Comparison of ENCODE assay signal across 9 cellular contexts in the genomic region with DNA sequence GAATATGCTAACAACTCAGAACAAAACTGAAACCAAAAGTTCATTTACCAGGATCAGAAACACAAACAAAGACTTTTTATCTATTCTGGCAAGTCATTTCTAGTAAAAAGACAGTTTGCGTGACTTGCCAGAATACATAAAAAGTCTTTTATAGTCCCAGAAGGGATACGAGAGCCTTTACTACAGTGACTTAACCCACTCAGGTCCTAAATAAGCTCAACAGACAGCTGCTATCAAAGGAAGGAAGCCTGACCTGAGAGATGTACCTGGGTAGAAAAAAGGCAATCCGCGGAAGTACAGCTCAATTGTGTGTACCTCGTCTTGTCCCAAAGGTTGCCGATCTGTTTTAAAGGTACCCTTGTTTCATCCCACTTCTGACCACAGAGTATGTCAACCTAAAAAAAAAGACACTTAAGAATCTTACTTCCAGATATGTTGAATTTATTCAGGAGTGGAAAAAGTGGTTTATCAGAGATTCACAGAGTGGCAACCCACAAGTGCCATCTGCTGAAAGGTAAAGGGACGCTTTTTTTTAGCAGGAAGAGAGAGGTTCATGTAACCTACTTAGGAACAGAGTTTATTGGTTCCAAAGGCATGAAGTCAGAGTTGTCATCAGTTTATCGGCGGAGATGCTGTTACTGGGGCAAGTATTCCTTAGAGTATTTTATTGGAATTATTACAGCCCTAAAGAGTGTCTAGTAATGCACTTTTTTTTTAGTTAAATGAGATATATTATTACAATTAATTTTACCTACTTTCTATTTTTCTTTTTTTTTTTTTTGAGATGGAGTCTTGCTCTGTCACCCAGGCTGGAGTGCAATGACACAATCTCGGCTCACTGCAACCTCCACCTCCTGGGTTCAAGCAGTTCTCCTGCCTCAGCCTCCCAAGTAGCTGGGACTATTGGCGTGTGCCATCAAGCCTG.
DNase-seq lines count a peak whose midpoint lies in the region; ATAC-seq and TF ChIP-seq lines count a peak whose summit lies in the region.
"Had no signal": no experiment of that assay in that cellular context is flagged by ENCODE, and none has a peak within 500 bp of the region (broad histone marks: within the 10 kb centered on the region; RNA-seq: fewer than 3 reads in every experiment).

No MANE protein-coding gene starts in this region.

- DNase-seq in GM06990 (ENCODE audit: extremely low read depth, insufficient read length) (peak; percentile 28), SK-MEL-5 (ENCODE audit: low read depth, low spot score) (peak; percentile 75), lower lobe of right lung (no peak), osteocyte (ENCODE audit: extremely low spot score, unreplicated experiment) (no peak), NCI-H187 (lab: John Stamatoyannopoulos, UW) (no peak), EL (no peak), NOMO-1 (lab: John Stamatoyannopoulos, UW; ENCODE audit: unreplicated experiment in 2 of 2) (no peak)

- ATAC-seq in GM21619 (IDR thresholded peaks at IDR 0.05; ENCODE audit: unreplicated experiment) = peak; percentile 53
- no peak for ATAC-seq in lower lobe of right lung
- ATAC-seq: HCT116 had no signal

- H3K27me3 ChIP-seq in GM06990 (replicated peaks; ENCODE audit: control insufficient read depth, insufficient read depth, low read length) (no peaks in the 10 kb centered on the region), lower lobe of right lung (ENCODE audit: low read depth) (no peaks in the 10 kb centered on the region)

- no peaks in the 10 kb centered on the region for H3K9me3 ChIP-seq in lower lobe of right lung

- peaks cover 1% of the 10 kb centered on the region for H3K4me1 Mint-ChIP-seq in osteocyte (ENCODE audit: unreplicated experiment)

- H3K36me3 ChIP-seq in GM06990 (ENCODE audit: control insufficient read depth, insufficient read depth, low read length) (no peaks in the 10 kb centered on the region), lower lobe of right lung (no peaks in the 10 kb centered on the region)

- H3K4me3 Mint-ChIP-seq in osteocyte (ENCODE audit: unreplicated experiment) = no peak overlapping the region

- TF ChIP-seq CTCF in GM06990 (IDR thresholded peaks at IDR 0.05; ENCODE audit: insufficient read depth, low read length, poor library complexity, severe bottlenecking) = no peak
- TF ChIP-seq CTCF in lower lobe of right lung (IDR thresholded peaks at IDR 0.05) = no peak
- no peak for TF ChIP-seq CTCF in osteocyte (IDR thresholded peaks at IDR 0.05)

- H3K27ac Mint-ChIP-seq in osteocyte (ENCODE audit: unreplicated experiment) = no peak overlapping the region

- in situ Hi-C loops in SK-MEL-5 (cut with HindIII; ENCODE audit: low pct_unique_long_range_greater_than_20kb, low sequenced_read_pairs) = no loop called here

- intact Hi-C loops in lower lobe of right lung (cut with DNase I) = no loop called here

- peaks cover 8% of the 10 kb centered on the region for H3K27me3 Mint-ChIP-seq in osteocyte (ENCODE audit: unreplicated experiment)

- peak overlapping the region; percentile 65 for H3K27ac ChIP-seq in lower lobe of right lung

- H3K4me1 ChIP-seq in lower lobe of right lung = peaks cover 18% of the 10 kb centered on the region

- H3K4me3 ChIP-seq in GM06990 (replicated peaks; ENCODE audit: low read depth, low read length) (peak overlapping the region; percentile 35), lower lobe of right lung (peak overlapping the region; percentile 22)

- no peaks in the 10 kb centered on the region for H3K36me3 Mint-ChIP-seq in osteocyte (ENCODE audit: unreplicated experiment)

- H3K9me3 Mint-ChIP-seq in osteocyte (ENCODE audit: unreplicated experiment) = no peaks in the 10 kb centered on the region

Comparison
In these comparisons a context has a peak if more than half of its experiments do, and no peak if none do; other contexts are left out.
1. DNase-seq: peak in GM06990 (single experiment) and SK-MEL-5 (single experiment); none in lower lobe of right lung (single experiment), osteocyte (single experiment), NCI-H187 (0 of 2), EL (single experiment) and NOMO-1 (0 of 2).